In the genomic region with DNA sequence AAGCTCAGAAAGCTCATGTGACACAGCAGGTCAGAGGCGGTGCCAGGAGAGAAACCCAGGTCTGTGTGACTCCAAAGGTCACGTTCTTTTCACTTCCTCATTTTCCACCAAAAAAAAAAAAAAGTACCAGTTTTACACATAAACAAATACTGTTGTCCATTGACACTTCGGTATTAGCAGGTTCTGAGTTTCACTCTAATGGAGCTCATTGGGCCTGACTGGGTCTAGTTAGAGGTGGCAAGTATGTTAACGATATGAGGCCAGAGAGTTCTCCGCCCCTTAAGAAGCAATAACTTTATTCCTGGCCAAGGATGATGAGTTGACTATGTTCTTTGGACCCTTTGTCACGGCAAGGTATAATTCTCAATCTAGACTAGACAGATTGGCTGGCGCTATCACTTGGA, we compare ENCODE assay signal across 11 cellular contexts. TPM values are rescaled to one million over a fixed set of nuclear protein-coding genes. Genes with fewer than 3 reads are reported as not detected.
DNase-seq lines count a peak whose midpoint lies in the region; ATAC-seq and TF ChIP-seq lines count a peak whose summit lies in the region.
"Had no signal": no experiment of that assay in that cellular context is flagged by ENCODE, and none has a peak within 500 bp of the region (broad histone marks: within the 10 kb centered on the region; RNA-seq: fewer than 3 reads in every experiment).

No MANE protein-coding gene starts in this region.

- no peak for TF ChIP-seq POLR2A in testis (IDR thresholded peaks at IDR 0.05)

- 80 to 84% methylated on average over 7 of the region's 7 CpGs for whole genome bisulfite sequencing in testis, 2 donors

- H3K27me3 Mint-ChIP-seq in Caco-2 (ENCODE audit: insufficient read depth, unreplicated experiment), result no peaks in the 10 kb centered on the region
- no peaks in the 10 kb centered on the region for H3K27me3 Mint-ChIP-seq in activated B cell treated with CpG ODN at 0.5 μM for 24 hours
- no peaks in the 10 kb centered on the region for H3K27me3 Mint-ChIP-seq in activated T-helper 2 cell treated with anti-CD3 and anti-CD28 coated beads, Interferon-gamma antibody, Interleukin-2, Interleukin-4, amounts not matched to agents 10 μg/mL and 5 μg/mL and 100 μg/mL, durations not matched to agents 14 hours and 24 hours and 36 hours (ENCODE audit: low read depth)
- H3K27me3 Mint-ChIP-seq in GM23338 (ENCODE audit: insufficient read depth, low read depth, poor library complexity), result peaks cover 4% of the 10 kb centered on the region
- H3K27me3 Mint-ChIP-seq in activated naive CD4-positive, alpha-beta T cell treated with anti-CD3 and anti-CD28 coated beads, Interleukin-2, amount 10 ng/mL, durations not matched to agents 7 days and 5 days, result peaks cover 11% of the 10 kb centered on the region

- H3K27me3 ChIP-seq in Caco-2 (replicated peaks; ENCODE audit: control insufficient read depth, insufficient read depth, low read length) (no peaks in the 10 kb centered on the region), testis (no peaks in the 10 kb centered on the region), GM23338 (ENCODE audit: insufficient read depth) (no peaks in the 10 kb centered on the region)
- H3K27me3 ChIP-seq: esophagus squamous epithelium, ovary had no signal

- no TSS peak for BruUV-seq in Caco-2 (replicated peaks; lab: Mats Ljungman, UMichigan)

- POLR2A ChIA-PET in Caco-2 (lab: Charles Lee), result interaction anchor here (0.7 to 1.4 kb wide), 2 partner anchors 33 to 280 kb away, joined by 3 to 12 read pairs; a partner anchor contains a TSS
- POLR2A ChIA-PET in activated B cell treated with CpG ODN at 0.5 μM for 24 hours (lab: Charles Lee), result interaction anchor here (0.6 to 5.0 kb wide), 19 partner anchors 9 to 786 kb away, joined by 3 to 139 read pairs (median 6); a partner anchor contains a TSS

- intact Hi-C loops in Caco-2 (cut with micrococcal nuclease; ENCODE audit: unreplicated experiment) (no loop called here), activated B cell treated with CpG ODN at 0.5 μM for 24 hours (cut with micrococcal nuclease) (loop anchor here (1.0 to 10.0 kb wide), 4 partner anchors 27 to 1844 kb away; a partner anchor contains a TSS), testis (cut with DNase I; ENCODE audit: low total_unique reads) (no loop called here)
- intact Hi-C loops in activated T-helper 2 cell treated with anti-CD3 and anti-CD28 coated beads, Interferon-gamma antibody, Interleukin-2, Interleukin-4, amounts not matched to agents 10 μg/mL and 5 μg/mL and 100 μg/mL, durations not matched to agents 14 hours and 24 hours and 36 hours (cut with micrococcal nuclease), result no loop called here

- peak overlapping the region; percentile 66 for H3K27ac Mint-ChIP-seq in Caco-2 (ENCODE audit: unreplicated experiment)
- peak overlapping the region; percentile 94 for H3K27ac Mint-ChIP-seq in activated B cell treated with CpG ODN at 0.5 μM for 24 hours
- H3K27ac Mint-ChIP-seq in activated T-helper 2 cell treated with anti-CD3 and anti-CD28 coated beads, Interferon-gamma antibody, Interleukin-2, Interleukin-4, amounts not matched to agents 10 μg/mL and 5 μg/mL and 100 μg/mL, durations not matched to agents 14 hours and 24 hours and 36 hours, result no peak overlapping the region
- H3K27ac Mint-ChIP-seq in GM23338, result no peak overlapping the region
- H3K27ac Mint-ChIP-seq in activated naive CD4-positive, alpha-beta T cell treated with anti-CD3 and anti-CD28 coated beads, Interleukin-2, amount 10 ng/mL, durations not matched to agents 7 days and 5 days, result no peak overlapping the region
- H3K27ac Mint-ChIP-seq: CD4-positive, CD25-positive, alpha-beta regulatory T cell had no signal

- H2AFZ ChIP-seq in GM23338, result no peak overlapping the region

- H3K4me3 Mint-ChIP-seq in Caco-2 (ENCODE audit: unreplicated experiment) (no peak overlapping the region), activated B cell treated with CpG ODN at 0.5 μM for 24 hours (peak overlapping the region; percentile 68), GM23338 (no peak overlapping the region)
- no peak overlapping the region for H3K4me3 Mint-ChIP-seq in activated T-helper 2 cell treated with anti-CD3 and anti-CD28 coated beads, Interferon-gamma antibody, Interleukin-2, Interleukin-4, amounts not matched to agents 10 μg/mL and 5 μg/mL and 100 μg/mL, durations not matched to agents 14 hours and 24 hours and 36 hours (ENCODE audit: low read depth)
- H3K4me3 Mint-ChIP-seq in activated naive CD4-positive, alpha-beta T cell treated with anti-CD3 and anti-CD28 coated beads, Interleukin-2, amount 10 ng/mL, durations not matched to agents 7 days and 5 days, result no peak overlapping the region
- H3K4me3 Mint-ChIP-seq: CD4-positive, CD25-positive, alpha-beta regulatory T cell had no signal

- no peaks in the 10 kb centered on the region for H3K36me3 ChIP-seq in Caco-2 (ENCODE audit: control insufficient read depth, insufficient read depth, low read length)
- H3K36me3 ChIP-seq in testis (ENCODE audit: low read depth, missing control alignments), result no peaks in the 10 kb centered on the region
- H3K36me3 ChIP-seq in GM23338 (ENCODE audit: insufficient read depth), result no peaks in the 10 kb centered on the region
- H3K36me3 ChIP-seq: esophagus squamous epithelium, ovary had no signal

- H3K4me3 ChIP-seq in Caco-2 (ENCODE audit: low read depth, low read length), result no peak overlapping the region
- no peak overlapping the region for H3K4me3 ChIP-seq in testis
- no peak overlapping the region for H3K4me3 ChIP-seq in GM23338
- H3K4me3 ChIP-seq: esophagus squamous epithelium, ovary had no signal

- H3K27ac ChIP-seq in testis (no peak overlapping the region), GM23338 (ENCODE audit: low read depth) (no peak overlapping the region)
- H3K27ac ChIP-seq: ovary had no signal

- H3K9me3 Mint-ChIP-seq in Caco-2 (ENCODE audit: unreplicated experiment) (no peaks in the 10 kb centered on the region), activated B cell treated with CpG ODN at 0.5 μM for 24 hours (no peaks in the 10 kb centered on the region), GM23338 (no peaks in the 10 kb centered on the region)
- no peaks in the 10 kb centered on the region for H3K9me3 Mint-ChIP-seq in activated T-helper 2 cell treated with anti-CD3 and anti-CD28 coated beads, Interferon-gamma antibody, Interleukin-2, Interleukin-4, amounts not matched to agents 10 μg/mL and 5 μg/mL and 100 μg/mL, durations not matched to agents 14 hours and 24 hours and 36 hours
- H3K9me3 Mint-ChIP-seq in activated naive CD4-positive, alpha-beta T cell treated with anti-CD3 and anti-CD28 coated beads, Interleukin-2, amount 10 ng/mL, durations not matched to agents 7 days and 5 days, result no peaks in the 10 kb centered on the region

- H4K20me1 ChIP-seq in GM23338 (replicated peaks; ENCODE audit: insufficient read depth), result no peaks in the 10 kb centered on the region

- H3K9me2 ChIP-seq in GM23338 (ENCODE audit: insufficient read depth), result no peaks in the 10 kb centered on the region

- TF ChIP-seq CTCF in Caco-2 (IDR thresholded peaks at IDR 0.05; ENCODE audit: insufficient read depth in 1 of 2, low read depth in 1 of 2, low read length in 1 of 2, severe bottlenecking in 1 of 2, unreplicated experiment in 1 of 2) (no peak), GM20000 (IDR thresholded peaks at IDR 0.05; ENCODE audit: extremely low read depth, missing control alignments) (no peak), activated B cell treated with CpG ODN at 0.5 μM for 24 hours (IDR thresholded peaks at IDR 0.05) (no peak), testis (IDR thresholded peaks at IDR 0.05) (no peak), GM23338 (conservative IDR thresholded peaks at IDR 0.05; ENCODE audit: low read depth in 2 of 2) (no peak)

- H3K79me2 ChIP-seq in GM23338 (replicated peaks; ENCODE audit: insufficient read depth), result no peaks in the 10 kb centered on the region

- peak; percentile 90 for ATAC-seq in HG03342 (IDR thresholded peaks at IDR 0.05; ENCODE audit: unreplicated experiment)
- peak; percentile 86 for ATAC-seq in activated B cell treated with CpG ODN at 0.5 μM for 24 hours (ENCODE audit: low read depth)
- ATAC-seq in GM23338, result no peak

- DNase-seq in Caco-2 (peak; percentile 46 to 60), GM20000 (ENCODE audit: low spot score) (peak; percentile 62), activated B cell treated with CpG ODN at 0.5 μM for 24 hours (peak; percentile 39), testis (no peak), GM23338 (ENCODE audit: low spot score) (no peak)
- no peak for DNase-seq in activated T-helper 2 cell treated with anti-CD3 and anti-CD28 coated beads, Interferon-gamma antibody, Interleukin-2, Interleukin-4, amounts not matched to agents 10 μg/mL and 5 μg/mL and 100 μg/mL, durations not matched to agents 14 hours and 24 hours and 36 hours (ENCODE audit: low spot score)
- DNase-seq in activated naive CD4-positive, alpha-beta T cell treated with anti-CD3 and anti-CD28 coated beads, Interleukin-2, amount 10 ng/mL, durations not matched to agents 7 days and 5 days, result no peak
- DNase-seq: CD4-positive, CD25-positive, alpha-beta regulatory T cell; esophagus squamous epithelium; ovary had no signal

- no peak overlapping the region for H3K4me2 ChIP-seq in GM23338

- H3K4me1 Mint-ChIP-seq in Caco-2 (ENCODE audit: low read depth, unreplicated experiment), result no peaks in the 10 kb centered on the region
- H3K4me1 Mint-ChIP-seq in activated B cell treated with CpG ODN at 0.5 μM for 24 hours, result peaks cover 45% of the 10 kb centered on the region
- peaks cover 5% of the 10 kb centered on the region for H3K4me1 Mint-ChIP-seq in activated T-helper 2 cell treated with anti-CD3 and anti-CD28 coated beads, Interferon-gamma antibody, Interleukin-2, Interleukin-4, amounts not matched to agents 10 μg/mL and 5 μg/mL and 100 μg/mL, durations not matched to agents 14 hours and 24 hours and 36 hours (ENCODE audit: low read depth)
- no peaks in the 10 kb centered on the region for H3K4me1 Mint-ChIP-seq in GM23338
- peaks cover 5% of the 10 kb centered on the region for H3K4me1 Mint-ChIP-seq in activated naive CD4-positive, alpha-beta T cell treated with anti-CD3 and anti-CD28 coated beads, Interleukin-2, amount 10 ng/mL, durations not matched to agents 7 days and 5 days
- H3K4me1 Mint-ChIP-seq: CD4-positive, CD25-positive, alpha-beta regulatory T cell had no signal

- H3K36me3 Mint-ChIP-seq in Caco-2 (ENCODE audit: insufficient read depth, unreplicated experiment) (no peaks in the 10 kb centered on the region), activated B cell treated with CpG ODN at 0.5 μM for 24 hours (ENCODE audit: low read depth) (no peaks in the 10 kb centered on the region), GM23338 (ENCODE audit: low read depth) (no peaks in the 10 kb centered on the region)
- no peaks in the 10 kb centered on the region for H3K36me3 Mint-ChIP-seq in activated T-helper 2 cell treated with anti-CD3 and anti-CD28 coated beads, Interferon-gamma antibody, Interleukin-2, Interleukin-4, amounts not matched to agents 10 μg/mL and 5 μg/mL and 100 μg/mL, durations not matched to agents 14 hours and 24 hours and 36 hours (ENCODE audit: low read depth)
- H3K36me3 Mint-ChIP-seq in activated naive CD4-positive, alpha-beta T cell treated with anti-CD3 and anti-CD28 coated beads, Interleukin-2, amount 10 ng/mL, durations not matched to agents 7 days and 5 days, result no peaks in the 10 kb centered on the region
- H3K36me3 Mint-ChIP-seq: CD4-positive, CD25-positive, alpha-beta regulatory T cell had no signal

- CTCF ChIA-PET in Caco-2 (lab: Charles Lee), result interaction anchor here (0.7 to 1.0 kb wide), 4 partner anchors 31 to 579 kb away, joined by 3 to 4 read pairs (median 3); a partner anchor contains a TSS
- CTCF ChIA-PET in activated B cell treated with CpG ODN at 0.5 μM for 24 hours (lab: Charles Lee), result interaction anchor here (0.9 to 2.2 kb wide), 6 partner anchors 12 to 97 kb away, joined by 3 to 10 read pairs (median 6); a partner anchor contains a TSS
- CTCF ChIA-PET in activated naive CD4-positive, alpha-beta T cell treated with anti-CD3 and anti-CD28 coated beads, Interleukin-2, amount 10 ng/mL, durations not matched to agents 7 days and 5 days (lab: Charles Lee), result interaction anchor here (0.7 kb wide), 1 partner anchor 15 kb away, joined by 4 read pairs; no protein-coding TSS in a partner anchor

- H3K4me1 ChIP-seq in Caco-2 (peaks cover 17% of the 10 kb centered on the region), testis (no peaks in the 10 kb centered on the region), GM23338 (ENCODE audit: insufficient read depth) (no peaks in the 10 kb centered on the region)

- no peaks in the 10 kb centered on the region for H3F3A ChIP-seq in GM23338 (replicated peaks; ENCODE audit: low read depth)

- H3K9me3 ChIP-seq in Caco-2 (no peaks in the 10 kb centered on the region), testis (no peaks in the 10 kb centered on the region)
- H3K9me3 ChIP-seq: esophagus squamous epithelium, ovary had no signal

RNA-seq across cellular contexts. Expression of a gene that starts 30.0 kb away (rescaled TPM):
- total RNA-seq in Caco-2 (2022), result 16.6 and 18.6 TPM in 2 replicates
- 21.1 and 21.8 TPM in 2 replicates for total RNA-seq in activated B cell treated with CpG ODN at 0.5 μM for 24 hours
- total RNA-seq in testis, result 10 to 100 TPM; 22.4 to 23.9 TPM
- 17.9 TPM for polyA plus RNA-seq in testis (ENCODE audit: insufficient read depth, low read depth, low replicate concordance)
- total RNA-seq in activated T-helper 2 cell treated with anti-CD3 and anti-CD28 coated beads, Interferon-gamma antibody, Interleukin-2, Interleukin-4, amounts not matched to agents 10 μg/mL and 5 μg/mL and 100 μg/mL, durations not matched to agents 14 hours and 24 hours and 36 hours, result 22.0 and 22.3 TPM in 2 replicates
- total RNA-seq in GM23338 (2014; rRNA removed; shearing (Covaris generic)), result 25.6 and 26.9 TPM in 2 replicates
- polyA plus RNA-seq in GM23338 (2016; fragmentation: Nextera tagmentation; extraction: Ambion mirVana), result 10.6 and 11.3 TPM in 2 replicates

RNA-seq across cellular contexts. Expression of a gene that starts 33.4 kb away (rescaled TPM):
- total RNA-seq in Caco-2 (2022) (512 and 554 TPM in 2 replicates), activated B cell treated with CpG ODN at 0.5 μM for 24 hours (600 and 642 TPM in 2 replicates), testis (100 to 1,000 TPM; 272 to 367 TPM)
- polyA plus RNA-seq in testis (ENCODE audit: insufficient read depth, low read depth, low replicate concordance) (439 TPM), GM23338 (2016; fragmentation: Nextera tagmentation; extraction: Ambion mirVana) (2,407 and 2,643 TPM in 2 replicates)
- 437 and 443 TPM in 2 replicates for total RNA-seq in activated T-helper 2 cell treated with anti-CD3 and anti-CD28 coated beads, Interferon-gamma antibody, Interleukin-2, Interleukin-4, amounts not matched to agents 10 μg/mL and 5 μg/mL and 100 μg/mL, durations not matched to agents 14 hours and 24 hours and 36 hours
- 913 and 938 TPM in 2 replicates for total RNA-seq in GM23338 (2014; rRNA removed; shearing (Covaris generic))

Comparison
In these comparisons a context has a peak if more than half of its experiments do, and no peak if none do; other contexts are left out.
1. DNase-seq: peak in Caco-2 (2 of 2), GM20000 (single experiment) and activated B cell treated with CpG ODN at 0.5 μM for 24 hours (single experiment); none in testis (single experiment), activated T-helper 2 cell treated with anti-CD3 and anti-CD28 coated beads, Interferon-gamma antibody, Interleukin-2, Interleukin-4, amounts not matched to agents 10 μg/mL and 5 μg/mL and 100 μg/mL, durations not matched to agents 14 hours and 24 hours and 36 hours (single experiment), GM23338 (single experiment) and activated naive CD4-positive, alpha-beta T cell treated with anti-CD3 and anti-CD28 coated beads, Interleukin-2, amount 10 ng/mL, durations not matched to agents 7 days and 5 days (single experiment).
2. H3K27ac Mint-ChIP-seq: peak in Caco-2 (single experiment) and activated B cell treated with CpG ODN at 0.5 μM for 24 hours (single experiment); none in activated T-helper 2 cell treated with anti-CD3 and anti-CD28 coated beads, Interferon-gamma antibody, Interleukin-2, Interleukin-4, amounts not matched to agents 10 μg/mL and 5 μg/mL and 100 μg/mL, durations not matched to agents 14 hours and 24 hours and 36 hours (single experiment), GM23338 (single experiment) and activated naive CD4-positive, alpha-beta T cell treated with anti-CD3 and anti-CD28 coated beads, Interleukin-2, amount 10 ng/mL, durations not matched to agents 7 days and 5 days (single experiment).